ENCODE assay signal across 16 cellular contexts in the genomic region with DNA sequence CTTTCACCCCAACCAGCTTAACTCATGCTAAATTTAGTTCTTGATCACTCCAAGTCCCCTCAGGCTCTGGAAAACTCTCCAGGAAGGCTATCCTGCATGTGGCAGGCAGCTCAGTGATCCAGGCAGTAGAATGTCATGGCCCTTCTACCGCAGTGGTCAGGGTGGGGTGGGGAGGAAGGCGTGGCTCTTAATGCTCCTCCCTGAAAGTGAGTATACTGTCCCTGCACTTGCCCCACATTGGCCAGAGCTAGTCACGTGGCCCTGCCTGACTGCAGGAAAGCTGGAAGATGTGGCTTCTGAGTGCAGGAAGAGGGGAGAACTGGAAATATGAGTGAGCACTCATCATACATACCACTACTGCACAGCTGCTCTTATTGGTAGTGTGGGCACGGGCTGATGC.
"Had no signal": no experiment of that assay in that cellular context is flagged by ENCODE, and none has a peak within 500 bp of the region (broad histone marks: within the 10 kb centered on the region; RNA-seq: fewer than 3 reads in every experiment).

No MANE protein-coding gene starts in this region.

- DNase-seq: activated CD4-positive, alpha-beta T cell treated with anti-CD3 and anti-CD28 coated beads for 1 hour; activated CD4-positive, alpha-beta T cell treated with anti-CD3 and anti-CD28 coated beads, Interleukin-2, amount 50 U/mL, for 48 hours; activated naive CD4-positive, alpha-beta T cell treated with Interleukin-2 at 50 U/mL for 16 hours; activated naive CD8-positive, alpha-beta T cell treated with anti-CD3 and anti-CD28 coated beads, Interleukin-2, amount 50 U/mL, for 24 hours; immature natural killer cell; left cardiac atrium; mucosa of descending colon; natural killer cell; nucleus accumbens; stimulated activated CD4-positive, alpha-beta T cell treated with anti-CD3 and anti-CD28 coated beads, Interleukin-12 subunit alpha, Interleukin-12 subunit beta, amount 100 ng/mL, for 4 hours; stimulated activated naive CD4-positive, alpha-beta T cell; T-helper 9 cell; trophoblast cell had no signal

- H3K36me3 ChIP-seq: prostate gland had no signal

- H3K4me1 ChIP-seq: prostate gland had no signal

- H3K9me3 ChIP-seq: mucosa of descending colon, prostate gland had no signal

- H3K27ac ChIP-seq: prostate gland had no signal

- H3K4me3 ChIP-seq: mucosa of descending colon, prostate gland had no signal

- ATAC-seq: activated naive CD8-positive, alpha-beta T cell treated with anti-CD3 and anti-CD28 coated beads, Interleukin-2, amount 50 U/mL, for 24 hours; esophagus mucosa; mucosa of descending colon; natural killer cell; sciatic nerve had no signal
